Comparison of ENCODE assay signal across 9 cellular contexts in the genomic region with DNA sequence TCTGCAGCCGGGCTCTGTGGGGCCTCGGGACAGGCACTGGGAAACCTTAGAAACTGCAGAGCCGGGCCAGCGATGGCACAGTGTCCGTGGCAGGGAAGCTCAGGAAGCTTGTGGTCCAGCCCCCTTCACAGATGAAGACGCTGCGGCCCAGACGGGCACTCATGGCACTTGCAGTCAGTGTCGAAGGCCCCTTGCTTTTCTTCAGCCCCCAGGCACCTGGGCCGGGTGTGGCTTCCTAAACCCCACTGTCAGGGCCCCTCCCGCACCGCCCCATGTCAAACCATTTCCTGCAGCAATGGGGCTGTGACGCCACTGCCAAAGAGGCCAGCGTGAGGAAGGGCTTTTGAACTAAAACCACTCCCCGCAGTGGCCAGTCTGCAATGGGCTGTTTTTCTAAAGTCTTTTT.
DNase-seq lines count a peak whose midpoint lies in the region; ATAC-seq and TF ChIP-seq lines count a peak whose summit lies in the region.
"Had no signal": no experiment of that assay in that cellular context is flagged by ENCODE, and none has a peak within 500 bp of the region (broad histone marks: within the 10 kb centered on the region; RNA-seq: fewer than 3 reads in every experiment).

No MANE protein-coding gene starts in this region.

- TF ChIP-seq EP300 in gastroesophageal sphincter (IDR thresholded peaks at IDR 0.05): no peak

- intact Hi-C loops in right cardiac atrium (cut with DNase I): no loop called here

- H3K27ac ChIP-seq in KOPT-K1 (ENCODE audit: low read depth, low read length, poor library complexity, severe bottlenecking) (peak overlapping the region; percentile 94), right cardiac atrium (ENCODE audit: low read length) (no peak overlapping the region), gastroesophageal sphincter (no peak overlapping the region)
- H3K27ac ChIP-seq: cardiac muscle cell had no signal

- H3K4me1 ChIP-seq in right cardiac atrium (ENCODE audit: control insufficient read depth, insufficient read depth, low read length) (no peaks in the 10 kb centered on the region), gastroesophageal sphincter (peaks cover 0 to 4% (median 0%) of the 10 kb centered on the region in 3 donors)

- peak in 1 of 2 donors; percentile 68 for ATAC-seq in right cardiac atrium
- no peak for ATAC-seq in gastroesophageal sphincter
- ATAC-seq in GM19455 (IDR thresholded peaks at IDR 0.05; ENCODE audit: unreplicated experiment): no peak

- H3K27me3 ChIP-seq in right cardiac atrium (ENCODE audit: control insufficient read depth, insufficient read depth) (no peaks in the 10 kb centered on the region), gastroesophageal sphincter (no peaks in the 10 kb centered on the region)
- H3K27me3 ChIP-seq: cardiac muscle cell had no signal

- no peak overlapping the region for H3K4me3 ChIP-seq in right cardiac atrium (ENCODE audit: low read length)
- no peak overlapping the region for H3K4me3 ChIP-seq in gastroesophageal sphincter
- H3K4me3 ChIP-seq: cardiac muscle cell had no signal

- DNase-seq in activated T-cell treated with anti-CD3 and anti-CD28 coated beads for 1 hour (ENCODE audit: low read depth) (peak; percentile 59), right cardiac atrium (peak; percentile 61 to 85 (median 83)), dedifferentiated amniotic fluid mesenchymal stem cell (ENCODE audit: extremely low spot score) (no peak), AML-193 (lab: John Stamatoyannopoulos, UW) (no peak)
- peak; percentile 9 for DNase-seq in stimulated activated CD8-positive, alpha-beta memory T cell treated with anti-CD3 and anti-CD28 coated beads, Interleukin-12 subunit alpha, Interleukin-12 subunit beta, amount 100 ng/mL, for 24 hours (ENCODE audit: extremely low read depth)

- no peaks in the 10 kb centered on the region for H3K9me3 ChIP-seq in KOPT-K1 (ENCODE audit: insufficient read depth, low read length, poor library complexity, severe bottlenecking)
- H3K9me3 ChIP-seq in right cardiac atrium (ENCODE audit: control insufficient read depth, low read length): no peaks in the 10 kb centered on the region
- no peaks in the 10 kb centered on the region for H3K9me3 ChIP-seq in gastroesophageal sphincter

- TF ChIP-seq POLR2A in gastroesophageal sphincter (IDR thresholded peaks at IDR 0.05): no peak

- H3K36me3 ChIP-seq in KOPT-K1 (ENCODE audit: insufficient read depth, low read length) (no peaks in the 10 kb centered on the region), gastroesophageal sphincter (peaks cover 0 to 12% of the 10 kb centered on the region in 2 donors)
- H3K36me3 ChIP-seq: cardiac muscle cell had no signal

- WGBS in right cardiac atrium: 56% methylated on average over 15 of the region's 15 CpGs
- 60 to 63% methylated on average over 1 to 5 of the region's 15 CpGs for WGBS in gastroesophageal sphincter (ENCODE audit: low coverage in 1 of 2), 2 donors

- no peak for TF ChIP-seq CTCF in gastroesophageal sphincter (IDR thresholded peaks at IDR 0.05)

Comparison
In these comparisons a context has a peak if more than half of its experiments do, and no peak if none do; other contexts are left out.
1. DNase-seq: peak in activated T-cell treated with anti-CD3 and anti-CD28 coated beads for 1 hour (single experiment), right cardiac atrium (3 of 3) and stimulated activated CD8-positive, alpha-beta memory T cell treated with anti-CD3 and anti-CD28 coated beads, Interleukin-12 subunit alpha, Interleukin-12 subunit beta, amount 100 ng/mL, for 24 hours (single experiment); none in dedifferentiated amniotic fluid mesenchymal stem cell (single experiment) and AML-193 (0 of 2).